Comparison of ENCODE assay signal across 35 cellular contexts in genomic region chr20:5705827-5706226, GRCh38.
"Had no signal": no experiment of that assay in that cellular context is flagged by ENCODE, and none has a peak within 500 bp of the region (broad histone marks: within the 10 kb centered on the region; RNA-seq: fewer than 3 reads in every experiment).

No MANE protein-coding gene starts in this region.

- H3K9me3 Mint-ChIP-seq: activated B cell treated with CpG ODN at 0.5 μM for 24 hours; activated naive CD4-positive, alpha-beta T cell treated with anti-CD3 and anti-CD28 coated beads, Interleukin-2, amount 50 U/mL, for 24 hours; activated naive CD8-positive, alpha-beta T cell treated with anti-CD3 and anti-CD28 coated beads, Interleukin-2, amount 50 U/mL, for 24 hours; activated T-helper 2 cell treated with anti-CD3 and anti-CD28 coated beads, Interferon-gamma antibody, Interleukin-2, Interleukin-4, amounts not matched to agents 10 μg/mL and 5 μg/mL and 100 μg/mL, durations not matched to agents 14 hours and 24 hours and 36 hours; effector memory CD8-positive, alpha-beta T cell; immature natural killer cell; mesothelial cell of epicardium; naive thymus-derived CD8-positive, alpha-beta T cell; neural crest cell; stimulated activated memory B cell treated with anti-CD40 and anti-IgM and Interleukin-4, amounts not matched to agents 10 μg/mL and 1 μg/mL and 100 μg/mL, for 72 hours; stimulated activated naive CD8-positive, alpha-beta T cell treated with anti-CD3 and anti-CD28 coated beads, Interleukin-15, amount 100 ng/mL, for 72 hours had no signal

- H3K4me3 ChIP-seq: esophagus muscularis mucosa, heart left ventricle, right atrium auricular region, smooth muscle cell, thyroid gland, upper lobe of left lung had no signal

- H3K27me3 ChIP-seq: esophagus muscularis mucosa, heart left ventricle, right atrium auricular region, thyroid gland, upper lobe of left lung had no signal

- H3K36me3 Mint-ChIP-seq: activated CD8-positive, alpha-beta memory T cell treated with anti-CD3 and anti-CD28 coated beads, Interleukin-2, amount 10 ng/mL, durations not matched to agents 7 days and 5 days; activated naive CD4-positive, alpha-beta T cell treated with anti-CD3 and anti-CD28 coated beads, Interleukin-2, amount 50 U/mL, for 24 hours; immature natural killer cell; mesothelial cell of epicardium; naive thymus-derived CD8-positive, alpha-beta T cell; stimulated activated memory B cell treated with anti-CD40 and anti-IgM and Interleukin-4, amounts not matched to agents 10 μg/mL and 1 μg/mL and 100 μg/mL, for 72 hours had no signal

- H3K79me2 ChIP-seq: parathyroid adenoma had no signal

- H3K27ac ChIP-seq: esophagus muscularis mucosa, foreskin keratinocyte, heart left ventricle, parathyroid adenoma, right atrium auricular region, thyroid gland, upper lobe of left lung had no signal

- FAIRE-seq: kidney had no signal

- H3K27ac Mint-ChIP-seq: activated B cell treated with CpG ODN at 0.5 μM for 24 hours; activated CD8-positive, alpha-beta memory T cell treated with anti-CD3 and anti-CD28 coated beads, Interleukin-2, amount 10 ng/mL, durations not matched to agents 7 days and 5 days; activated CD8-positive, alpha-beta T cell treated with anti-CD3 and anti-CD28 coated beads, Interleukin-2, amount 10 ng/mL, durations not matched to agents 7 days and 5 days; activated naive CD4-positive, alpha-beta T cell treated with anti-CD3 and anti-CD28 coated beads, Interleukin-2, amount 50 U/mL, for 24 hours; activated naive CD8-positive, alpha-beta T cell treated with anti-CD3 and anti-CD28 coated beads, Interleukin-2, amount 50 U/mL, for 24 hours; activated T-helper 2 cell treated with anti-CD3 and anti-CD28 coated beads, Interferon-gamma antibody, Interleukin-2, Interleukin-4, amounts not matched to agents 10 μg/mL and 5 μg/mL and 100 μg/mL, durations not matched to agents 14 hours and 24 hours and 36 hours; effector memory CD8-positive, alpha-beta T cell; immature natural killer cell; mesothelial cell of epicardium; stimulated activated naive CD8-positive, alpha-beta T cell treated with anti-CD3 and anti-CD28 coated beads, Interleukin-15, amount 100 ng/mL, for 72 hours had no signal

- H2AFZ ChIP-seq: parathyroid adenoma had no signal

- H3K9ac ChIP-seq: parathyroid adenoma had no signal

- H3K36me3 ChIP-seq: esophagus muscularis mucosa, heart left ventricle, right atrium auricular region, thyroid gland, upper lobe of left lung had no signal

- H3K27me3 Mint-ChIP-seq: activated naive CD4-positive, alpha-beta T cell treated with anti-CD3 and anti-CD28 coated beads, Interleukin-2, amount 50 U/mL, for 24 hours; activated naive CD8-positive, alpha-beta T cell treated with anti-CD3 and anti-CD28 coated beads, Interleukin-2, amount 50 U/mL, for 24 hours; naive thymus-derived CD8-positive, alpha-beta T cell; stimulated activated memory B cell treated with anti-CD40 and anti-IgM and Interleukin-4, amounts not matched to agents 10 μg/mL and 1 μg/mL and 100 μg/mL, for 72 hours; stimulated activated naive CD8-positive, alpha-beta T cell treated with anti-CD3 and anti-CD28 coated beads, Interleukin-15, amount 100 ng/mL, for 72 hours had no signal

- H3K4me1 Mint-ChIP-seq: activated B cell treated with CpG ODN at 0.5 μM for 24 hours; activated CD8-positive, alpha-beta memory T cell treated with anti-CD3 and anti-CD28 coated beads, Interleukin-2, amount 10 ng/mL, durations not matched to agents 7 days and 5 days; activated naive CD4-positive, alpha-beta T cell treated with anti-CD3 and anti-CD28 coated beads, Interleukin-2, amount 50 U/mL, for 24 hours; activated naive CD8-positive, alpha-beta T cell treated with anti-CD3 and anti-CD28 coated beads, Interleukin-2, amount 50 U/mL, for 24 hours; immature natural killer cell; naive thymus-derived CD8-positive, alpha-beta T cell; stimulated activated memory B cell treated with anti-CD40 and anti-IgM and Interleukin-4, amounts not matched to agents 10 μg/mL and 1 μg/mL and 100 μg/mL, for 72 hours; stimulated activated naive CD8-positive, alpha-beta T cell treated with anti-CD3 and anti-CD28 coated beads, Interleukin-15, amount 100 ng/mL, for 72 hours had no signal

- DNase-seq: activated B cell treated with CpG ODN at 0.5 μM for 24 hours; activated CD4-positive, alpha-beta T cell treated with anti-CD3 and anti-CD28 coated beads, Interleukin-2, amount 50 U/mL, for 1 hour; activated CD8-positive, alpha-beta memory T cell treated with anti-CD3 and anti-CD28 coated beads, Interleukin-2, amount 10 ng/mL, durations not matched to agents 7 days and 5 days; activated CD8-positive, alpha-beta T cell treated with anti-CD3 and anti-CD28 coated beads, Interleukin-2, amount 10 ng/mL, durations not matched to agents 7 days and 5 days; activated naive CD8-positive, alpha-beta T cell treated with anti-CD3 and anti-CD28 coated beads, Interleukin-2, amount 50 U/mL, for 24 hours; activated T-cell treated with anti-CD3 and anti-CD28 coated beads, Interleukin-2, amount 50 U/mL, for 48 hours; amygdala; caudate nucleus; cortex of kidney; effector memory CD8-positive, alpha-beta T cell; foreskin keratinocyte; heart left ventricle; hypothalamus; immature natural killer cell; kidney; left colon; mammary epithelial cell; naive thymus-derived CD8-positive, alpha-beta T cell; occipital lobe; stimulated activated CD4-positive, alpha-beta T cell treated with anti-CD3 and anti-CD28 coated beads, Interleukin-1b, Interleukin-23, amount 100 ng/mL, for 48 hours; stimulated activated CD4-positive, alpha-beta T cell treated with anti-CD3 and anti-CD28 coated beads, Interleukin-4, amount 100 ng/mL, for 4 hours; stimulated activated CD8-positive, alpha-beta memory T cell treated with anti-CD3 and anti-CD28 coated beads, Interleukin-4, amount 100 ng/mL, for 48 hours; stimulated activated naive CD8-positive, alpha-beta T cell treated with anti-CD3 and anti-CD28 coated beads, Interleukin-15, amount 100 ng/mL, for 72 hours; substantia nigra; thyroid gland had no signal

- H3K4me1 ChIP-seq: foreskin keratinocyte, parathyroid adenoma, thyroid gland had no signal

- H3K4me3 Mint-ChIP-seq: activated B cell treated with CpG ODN at 0.5 μM for 24 hours; activated CD8-positive, alpha-beta memory T cell treated with anti-CD3 and anti-CD28 coated beads, Interleukin-2, amount 10 ng/mL, durations not matched to agents 7 days and 5 days; activated CD8-positive, alpha-beta T cell treated with anti-CD3 and anti-CD28 coated beads, Interleukin-2, amount 10 ng/mL, durations not matched to agents 7 days and 5 days; activated naive CD4-positive, alpha-beta T cell treated with anti-CD3 and anti-CD28 coated beads, Interleukin-2, amount 50 U/mL, for 24 hours; activated naive CD8-positive, alpha-beta T cell treated with anti-CD3 and anti-CD28 coated beads, Interleukin-2, amount 50 U/mL, for 24 hours; effector memory CD8-positive, alpha-beta T cell; immature natural killer cell; mesothelial cell of epicardium; naive thymus-derived CD8-positive, alpha-beta T cell; neural crest cell; stimulated activated memory B cell treated with anti-CD40 and anti-IgM and Interleukin-4, amounts not matched to agents 10 μg/mL and 1 μg/mL and 100 μg/mL, for 72 hours; stimulated activated naive CD8-positive, alpha-beta T cell treated with anti-CD3 and anti-CD28 coated beads, Interleukin-15, amount 100 ng/mL, for 72 hours had no signal

- H3K9me3 ChIP-seq: esophagus muscularis mucosa, heart left ventricle, right atrium auricular region, thyroid gland, upper lobe of left lung had no signal

- H3K4me2 ChIP-seq: smooth muscle cell had no signal

- ATAC-seq: activated CD8-positive, alpha-beta memory T cell treated with anti-CD3 and anti-CD28 coated beads, Interleukin-2, amount 10 ng/mL, durations not matched to agents 7 days and 5 days; activated CD8-positive, alpha-beta T cell treated with anti-CD3 and anti-CD28 coated beads, Interleukin-2, amount 10 ng/mL, durations not matched to agents 7 days and 5 days; activated naive CD8-positive, alpha-beta T cell treated with anti-CD3 and anti-CD28 coated beads, Interleukin-2, amount 50 U/mL, for 24 hours; effector memory CD8-positive, alpha-beta T cell; foreskin keratinocyte; heart left ventricle; left colon; naive thymus-derived CD8-positive, alpha-beta T cell; stimulated activated memory B cell treated with anti-CD40 and anti-IgM and Interleukin-4, amounts not matched to agents 10 μg/mL and 1 μg/mL and 100 μg/mL, for 72 hours; stimulated activated naive CD8-positive, alpha-beta T cell treated with anti-CD3 and anti-CD28 coated beads, Interleukin-15, amount 100 ng/mL, for 72 hours had no signal
